8 cellular contexts compared by ENCODE assay signal in the genomic region with DNA sequence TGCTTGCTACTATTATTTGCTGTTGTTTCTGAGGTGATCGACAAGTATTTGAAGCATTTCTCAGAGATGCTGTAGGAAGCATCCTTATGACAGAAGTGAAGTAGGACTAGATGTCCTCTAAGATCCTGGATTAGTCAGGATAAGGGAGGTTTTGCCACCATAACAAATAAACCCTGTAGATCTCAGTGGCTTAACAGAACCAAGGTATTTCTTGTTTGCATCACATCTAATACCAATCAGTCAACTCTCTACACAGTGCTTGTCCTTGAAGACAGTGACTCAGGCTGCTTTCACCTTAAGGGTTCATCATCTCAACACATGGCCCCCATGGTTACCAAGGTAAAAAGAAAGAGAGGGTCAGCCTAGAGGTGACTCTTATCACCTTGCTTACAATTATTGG.
"Had no signal": no experiment of that assay in that cellular context is flagged by ENCODE, and none has a peak within 500 bp of the region (broad histone marks: within the 10 kb centered on the region; RNA-seq: fewer than 3 reads in every experiment).

No MANE protein-coding gene starts in this region.

- H3K27ac ChIP-seq: HL-60, KMS-11 had no signal

- H3K4me3 Mint-ChIP-seq: IgD-negative memory B cell had no signal

- H3K4me1 Mint-ChIP-seq: IgD-negative memory B cell had no signal

- H3K36me3 Mint-ChIP-seq: IgD-negative memory B cell had no signal

- H3K9ac ChIP-seq: KMS-11 had no signal

- H3K27ac Mint-ChIP-seq: IgD-negative memory B cell had no signal

- H3K4me3 ChIP-seq: K562 had no signal

- H3K4me2 ChIP-seq: KMS-11 had no signal

- FAIRE-seq: HTR-8/SVneo, K562 had no signal

- DNase-seq: IMR-90, KBM-7, KG1 had no signal

- ATAC-seq: K562 had no signal
